ENCODE assay signal across 12 cellular contexts in genomic region chr20:20680991-20681508, GRCh38. TPM values are rescaled to one million over a fixed set of nuclear protein-coding genes. Genes with fewer than 3 reads are reported as not detected.
DNase-seq lines count a peak whose midpoint lies in the region; ATAC-seq and TF ChIP-seq lines count a peak whose summit lies in the region.
"Had no signal": no experiment of that assay in that cellular context is flagged by ENCODE, and none has a peak within 500 bp of the region (broad histone marks: within the 10 kb centered on the region; RNA-seq: fewer than 3 reads in every experiment).

No MANE protein-coding gene starts in this region.

- H3K9ac ChIP-seq in smooth muscle cell (ENCODE audit: low read depth) = no peak overlapping the region

- no peaks in the 10 kb centered on the region for H3K27me3 Mint-ChIP-seq in activated CD4-positive, alpha-beta T cell treated with anti-CD3 and anti-CD28 coated beads, Interleukin-2, amount 10 ng/mL, durations not matched to agents 7 days and 5 days
- no peaks in the 10 kb centered on the region for H3K27me3 Mint-ChIP-seq in activated CD8-positive, alpha-beta T cell treated with anti-CD3 and anti-CD28 coated beads, Interleukin-2, amount 10 ng/mL, durations not matched to agents 7 days and 5 days (ENCODE audit: low read depth)
- no peaks in the 10 kb centered on the region for H3K27me3 Mint-ChIP-seq in stimulated activated naive B cell treated with anti-CD40 and anti-IgM and Interleukin-4, amounts not matched to agents 10 μg/mL and 1 μg/mL and 100 μg/mL, for 72 hours
- H3K27me3 Mint-ChIP-seq in activated CD4-positive, alpha-beta memory T cell treated with anti-CD3 and anti-CD28 coated beads, Interleukin-2, amount 10 ng/mL, durations not matched to agents 7 days and 5 days = no peaks in the 10 kb centered on the region
- H3K27me3 Mint-ChIP-seq: activated naive CD4-positive, alpha-beta T cell treated with anti-CD3 and anti-CD28 coated beads, Interleukin-2, amount 50 U/mL, for 24 hours had no signal

- 89% methylated on average over 7 of the region's 7 CpGs for WGBS in smooth muscle cell (ENCODE audit: low lambda C conversion rate)

- no peak overlapping the region for H3K4me3 Mint-ChIP-seq in activated CD4-positive, alpha-beta T cell treated with anti-CD3 and anti-CD28 coated beads, Interleukin-2, amount 10 ng/mL, durations not matched to agents 7 days and 5 days
- H3K4me3 Mint-ChIP-seq in activated CD8-positive, alpha-beta T cell treated with anti-CD3 and anti-CD28 coated beads, Interleukin-2, amount 10 ng/mL, durations not matched to agents 7 days and 5 days = no peak overlapping the region
- peak overlapping the region; percentile 36 to 44 for H3K4me3 Mint-ChIP-seq in stimulated activated naive B cell treated with anti-CD40 and anti-IgM and Interleukin-4, amounts not matched to agents 10 μg/mL and 1 μg/mL and 100 μg/mL, for 72 hours
- no peak overlapping the region for H3K4me3 Mint-ChIP-seq in activated CD4-positive, alpha-beta memory T cell treated with anti-CD3 and anti-CD28 coated beads, Interleukin-2, amount 10 ng/mL, durations not matched to agents 7 days and 5 days
- H3K4me3 Mint-ChIP-seq: activated naive CD4-positive, alpha-beta T cell treated with anti-CD3 and anti-CD28 coated beads, Interleukin-2, amount 50 U/mL, for 24 hours had no signal

- no peak overlapping the region for H3K4me3 ChIP-seq in smooth muscle cell
- H3K4me3 ChIP-seq: A549, skin epidermis had no signal

- peaks cover 11% of the 10 kb centered on the region for H3K36me3 Mint-ChIP-seq in activated CD4-positive, alpha-beta T cell treated with anti-CD3 and anti-CD28 coated beads, Interleukin-2, amount 10 ng/mL, durations not matched to agents 7 days and 5 days (ENCODE audit: low read depth)
- H3K36me3 Mint-ChIP-seq in activated CD8-positive, alpha-beta T cell treated with anti-CD3 and anti-CD28 coated beads, Interleukin-2, amount 10 ng/mL, durations not matched to agents 7 days and 5 days (ENCODE audit: low read depth) = peaks cover 3% of the 10 kb centered on the region
- H3K36me3 Mint-ChIP-seq in stimulated activated naive B cell treated with anti-CD40 and anti-IgM and Interleukin-4, amounts not matched to agents 10 μg/mL and 1 μg/mL and 100 μg/mL, for 72 hours = peaks cover 13 to 20% of the 10 kb centered on the region in 2 donors
- peaks cover 3% of the 10 kb centered on the region for H3K36me3 Mint-ChIP-seq in activated CD4-positive, alpha-beta memory T cell treated with anti-CD3 and anti-CD28 coated beads, Interleukin-2, amount 10 ng/mL, durations not matched to agents 7 days and 5 days (ENCODE audit: low read depth)

- peaks cover 23% of the 10 kb centered on the region for H4K20me1 ChIP-seq in smooth muscle cell (ENCODE audit: low read depth)

- H3K27ac ChIP-seq in smooth muscle cell (ENCODE audit: low read depth) = no peak overlapping the region
- H3K27ac ChIP-seq: A549, skin epidermis had no signal

- H3K36me3 ChIP-seq in smooth muscle cell (ENCODE audit: low read depth) = no peaks in the 10 kb centered on the region

- H3F3A ChIP-seq in smooth muscle cell (ENCODE audit: low read depth) = no peaks in the 10 kb centered on the region

- peaks cover 5% of the 10 kb centered on the region for H3K79me2 ChIP-seq in smooth muscle cell (ENCODE audit: low read depth)

- no peaks in the 10 kb centered on the region for H3K4me1 ChIP-seq in smooth muscle cell (ENCODE audit: low read depth)
- H3K4me1 ChIP-seq: A549 had no signal

- H2AFZ ChIP-seq in smooth muscle cell (ENCODE audit: low read depth) = no peak overlapping the region

- H3K9me3 Mint-ChIP-seq in activated CD4-positive, alpha-beta T cell treated with anti-CD3 and anti-CD28 coated beads, Interleukin-2, amount 10 ng/mL, durations not matched to agents 7 days and 5 days = no peaks in the 10 kb centered on the region
- H3K9me3 Mint-ChIP-seq in activated CD8-positive, alpha-beta T cell treated with anti-CD3 and anti-CD28 coated beads, Interleukin-2, amount 10 ng/mL, durations not matched to agents 7 days and 5 days (ENCODE audit: insufficient read depth) = no peaks in the 10 kb centered on the region
- H3K9me3 Mint-ChIP-seq in stimulated activated naive B cell treated with anti-CD40 and anti-IgM and Interleukin-4, amounts not matched to agents 10 μg/mL and 1 μg/mL and 100 μg/mL, for 72 hours = no peaks in the 10 kb centered on the region
- H3K9me3 Mint-ChIP-seq in activated CD4-positive, alpha-beta memory T cell treated with anti-CD3 and anti-CD28 coated beads, Interleukin-2, amount 10 ng/mL, durations not matched to agents 7 days and 5 days = no peaks in the 10 kb centered on the region
- H3K9me3 Mint-ChIP-seq: activated naive CD4-positive, alpha-beta T cell treated with anti-CD3 and anti-CD28 coated beads, Interleukin-2, amount 50 U/mL, for 24 hours had no signal

- peaks cover 41% of the 10 kb centered on the region for H3K4me1 Mint-ChIP-seq in activated CD4-positive, alpha-beta T cell treated with anti-CD3 and anti-CD28 coated beads, Interleukin-2, amount 10 ng/mL, durations not matched to agents 7 days and 5 days
- peaks cover 21% of the 10 kb centered on the region for H3K4me1 Mint-ChIP-seq in activated CD8-positive, alpha-beta T cell treated with anti-CD3 and anti-CD28 coated beads, Interleukin-2, amount 10 ng/mL, durations not matched to agents 7 days and 5 days (ENCODE audit: low read depth)
- peaks cover 36 to 46% of the 10 kb centered on the region in 2 donors for H3K4me1 Mint-ChIP-seq in stimulated activated naive B cell treated with anti-CD40 and anti-IgM and Interleukin-4, amounts not matched to agents 10 μg/mL and 1 μg/mL and 100 μg/mL, for 72 hours
- H3K4me1 Mint-ChIP-seq in activated CD4-positive, alpha-beta memory T cell treated with anti-CD3 and anti-CD28 coated beads, Interleukin-2, amount 10 ng/mL, durations not matched to agents 7 days and 5 days = peaks cover 2% of the 10 kb centered on the region

- H3K27me3 ChIP-seq in smooth muscle cell (ENCODE audit: low read depth) = no peaks in the 10 kb centered on the region

- POLR2A ChIA-PET in activated CD4-positive, alpha-beta T cell treated with anti-CD3 and anti-CD28 coated beads, Interleukin-2, amount 10 ng/mL, durations not matched to agents 7 days and 5 days (lab: Charles Lee) = no interaction called here
- POLR2A ChIA-PET in activated CD8-positive, alpha-beta T cell treated with anti-CD3 and anti-CD28 coated beads, Interleukin-2, amount 10 ng/mL, durations not matched to agents 7 days and 5 days (lab: Charles Lee) = no interaction called here
- POLR2A ChIA-PET in activated CD4-positive, alpha-beta memory T cell treated with anti-CD3 and anti-CD28 coated beads, Interleukin-2, amount 10 ng/mL, durations not matched to agents 7 days and 5 days (lab: Charles Lee) = interaction anchor here (0.9 kb wide), 1 partner anchor 30 kb away, joined by 3 read pairs; no protein-coding TSS in a partner anchor

- DNase-seq in activated CD4-positive, alpha-beta T cell treated with anti-CD3 and anti-CD28 coated beads, Interleukin-2, amount 10 ng/mL, durations not matched to agents 7 days and 5 days = no peak
- no peak for DNase-seq in activated CD4-positive, alpha-beta T cell treated with anti-CD3 and anti-CD28 coated beads, Interleukin-2, amount 50 U/mL, for 48 hours
- DNase-seq in HUDEP-2 (lab: John Stamatoyannopoulos, UW; ENCODE audit: unreplicated experiment in 76 of 76) (peak in 50 of 76 experiments; percentile 5 to 74 (median 44)), smooth muscle cell (lab: John Stamatoyannopoulos, UW; ENCODE audit: unreplicated experiment) (no peak), NCI-H2227 treated with DMSO at 0.1 percent for 48 hours (lab: John Stamatoyannopoulos, UW) (no peak)
- DNase-seq in activated CD8-positive, alpha-beta T cell treated with anti-CD3 and anti-CD28 coated beads, Interleukin-2, amount 10 ng/mL, durations not matched to agents 7 days and 5 days = no peak
- no peak for DNase-seq in stimulated activated naive B cell treated with anti-CD40 and anti-IgM and Interleukin-4, amounts not matched to agents 10 μg/mL and 1 μg/mL and 100 μg/mL, for 72 hours
- no peak for DNase-seq in activated CD4-positive, alpha-beta memory T cell treated with anti-CD3 and anti-CD28 coated beads, Interleukin-2, amount 10 ng/mL, durations not matched to agents 7 days and 5 days
- DNase-seq: effector CD8-positive, alpha-beta T cell had no signal

- H3K4me2 ChIP-seq in smooth muscle cell = no peak overlapping the region
- H3K4me2 ChIP-seq: A549 had no signal

- no peak for ATAC-seq in activated CD8-positive, alpha-beta T cell treated with anti-CD3 and anti-CD28 coated beads, Interleukin-2, amount 10 ng/mL, durations not matched to agents 7 days and 5 days
- ATAC-seq in stimulated activated naive B cell treated with anti-CD40 and anti-IgM and Interleukin-4, amounts not matched to agents 10 μg/mL and 1 μg/mL and 100 μg/mL, for 72 hours (replicated peaks) = peak; percentile 76 to 84
- ATAC-seq: A549 had no signal

- H3K27ac Mint-ChIP-seq in activated CD4-positive, alpha-beta T cell treated with anti-CD3 and anti-CD28 coated beads, Interleukin-2, amount 10 ng/mL, durations not matched to agents 7 days and 5 days = peak overlapping the region; percentile 15
- H3K27ac Mint-ChIP-seq in activated CD8-positive, alpha-beta T cell treated with anti-CD3 and anti-CD28 coated beads, Interleukin-2, amount 10 ng/mL, durations not matched to agents 7 days and 5 days = peak overlapping the region; percentile 37
- peak overlapping the region; percentile 77 for H3K27ac Mint-ChIP-seq in stimulated activated naive B cell treated with anti-CD40 and anti-IgM and Interleukin-4, amounts not matched to agents 10 μg/mL and 1 μg/mL and 100 μg/mL, for 72 hours
- no peak overlapping the region for H3K27ac Mint-ChIP-seq in activated CD4-positive, alpha-beta memory T cell treated with anti-CD3 and anti-CD28 coated beads, Interleukin-2, amount 10 ng/mL, durations not matched to agents 7 days and 5 days
- H3K27ac Mint-ChIP-seq: activated naive CD4-positive, alpha-beta T cell treated with anti-CD3 and anti-CD28 coated beads, Interleukin-2, amount 50 U/mL, for 24 hours had no signal

- no peak for TF ChIP-seq CTCF in smooth muscle cell (IDR thresholded peaks at IDR 0.05; ENCODE audit: borderline replicate concordance, insufficient read depth, poor library complexity, severe bottlenecking)

- CTCF ChIA-PET in activated CD4-positive, alpha-beta T cell treated with anti-CD3 and anti-CD28 coated beads, Interleukin-2, amount 10 ng/mL, durations not matched to agents 7 days and 5 days (lab: Charles Lee) = interaction anchor here (1.0 to 1.4 kb wide), 2 partner anchors 9 to 12 kb away, joined by 4 to 5 read pairs; no protein-coding TSS in a partner anchor
- CTCF ChIA-PET in activated CD8-positive, alpha-beta T cell treated with anti-CD3 and anti-CD28 coated beads, Interleukin-2, amount 10 ng/mL, durations not matched to agents 7 days and 5 days (lab: Charles Lee) = interaction anchor here (1.0 kb wide), 1 partner anchor 824 kb away, joined by 3 read pairs; no protein-coding TSS in a partner anchor
- CTCF ChIA-PET in activated CD4-positive, alpha-beta memory T cell treated with anti-CD3 and anti-CD28 coated beads, Interleukin-2, amount 10 ng/mL, durations not matched to agents 7 days and 5 days (lab: Charles Lee) = no interaction called here

- H3K9me3 ChIP-seq in smooth muscle cell (replicated peaks; ENCODE audit: low read depth) = no peaks in the 10 kb centered on the region
- H3K9me3 ChIP-seq: A549 had no signal

RNA-seq across cellular contexts. Expression of gene RALGAPA2, which starts 31.4 kb away (rescaled TPM):
- total RNA-seq in activated CD4-positive, alpha-beta T cell treated with anti-CD3 and anti-CD28 coated beads, Interleukin-2, amount 10 ng/mL, durations not matched to agents 7 days and 5 days = 10 to 100 TPM; 26.4 to 31.7 TPM
- 10 to 100 TPM; 21.8 to 22.8 TPM for total RNA-seq in activated CD8-positive, alpha-beta T cell treated with anti-CD3 and anti-CD28 coated beads, Interleukin-2, amount 10 ng/mL, durations not matched to agents 7 days and 5 days
- 5.7 and 6.2 TPM in 2 replicates for total RNA-seq in smooth muscle cell
- polyA plus RNA-seq in smooth muscle cell = 2.8 and 3.5 TPM in 2 replicates
- total RNA-seq in activated CD4-positive, alpha-beta memory T cell treated with anti-CD3 and anti-CD28 coated beads, Interleukin-2, amount 10 ng/mL, durations not matched to agents 7 days and 5 days = 10 to 100 TPM; 16.5 to 20.6 TPM

Comparison
In these comparisons a context has a peak if more than half of its experiments do, and no peak if none do; other contexts are left out.
1. DNase-seq: peak in HUDEP-2 (50 of 76); none in activated CD4-positive, alpha-beta T cell treated with anti-CD3 and anti-CD28 coated beads, Interleukin-2, amount 10 ng/mL, durations not matched to agents 7 days and 5 days (single experiment), activated CD4-positive, alpha-beta T cell treated with anti-CD3 and anti-CD28 coated beads, Interleukin-2, amount 50 U/mL, for 48 hours (0 of 2), activated CD8-positive, alpha-beta T cell treated with anti-CD3 and anti-CD28 coated beads, Interleukin-2, amount 10 ng/mL, durations not matched to agents 7 days and 5 days (single experiment), stimulated activated naive B cell treated with anti-CD40 and anti-IgM and Interleukin-4, amounts not matched to agents 10 μg/mL and 1 μg/mL and 100 μg/mL, for 72 hours (single experiment), smooth muscle cell (single experiment), NCI-H2227 treated with DMSO at 0.1 percent for 48 hours (single experiment) and activated CD4-positive, alpha-beta memory T cell treated with anti-CD3 and anti-CD28 coated beads, Interleukin-2, amount 10 ng/mL, durations not matched to agents 7 days and 5 days (single experiment).
2. H3K4me3 Mint-ChIP-seq: peak in stimulated activated naive B cell treated with anti-CD40 and anti-IgM and Interleukin-4, amounts not matched to agents 10 μg/mL and 1 μg/mL and 100 μg/mL, for 72 hours (2 of 2); none in activated CD4-positive, alpha-beta T cell treated with anti-CD3 and anti-CD28 coated beads, Interleukin-2, amount 10 ng/mL, durations not matched to agents 7 days and 5 days (single experiment), activated CD8-positive, alpha-beta T cell treated with anti-CD3 and anti-CD28 coated beads, Interleukin-2, amount 10 ng/mL, durations not matched to agents 7 days and 5 days (single experiment) and activated CD4-positive, alpha-beta memory T cell treated with anti-CD3 and anti-CD28 coated beads, Interleukin-2, amount 10 ng/mL, durations not matched to agents 7 days and 5 days (single experiment).